ENCODE assay signal across 1 cellular context in genomic region chr10:48683893-48684292, GRCh38.
TF ChIP-seq lines count a peak whose summit lies in the region.

No MANE protein-coding gene starts in this region.

TF ChIP-seq in K562, 482 proteins besides CTCF, POLR2A, EP300 and RAD21:
- TF ChIP-seq ZNF140 (CRISPR knock-in tag; IDR thresholded peaks at IDR 0.05) (no peak), SIX5 (IDR thresholded peaks at IDR 0.05; ENCODE audit: borderline replicate concordance in 1 of 2, insufficient read depth in 1 of 2, low read depth in 1 of 2, low read length in 2 of 2) (no peak)
